In genomic region chr5:141494761-141495455, GRCh38 we compare ENCODE assay signal across 13 cellular contexts. TPM values are rescaled to one million over a fixed set of nuclear protein-coding genes. Genes with fewer than 3 reads are reported as not detected.
A peak's percentile ranks its signal among the peaks of the same experiment; 100 is the strongest.
DNase-seq lines count a peak whose midpoint lies in the region; ATAC-seq and TF ChIP-seq lines count a peak whose summit lies in the region.
"Had no signal": no experiment of that assay in that cellular context is flagged by ENCODE, and none has a peak within 500 bp of the region (broad histone marks: within the 10 kb centered on the region; RNA-seq: fewer than 3 reads in every experiment).

No MANE protein-coding gene starts in this region.

- TF ChIP-seq CTCF in ascending aorta (IDR thresholded peaks at IDR 0.05) (no peak), progenitor cell of endocrine pancreas (IDR thresholded peaks at IDR 0.05; ENCODE audit: unreplicated experiment) (no peak)

- H3K27ac Mint-ChIP-seq in progenitor cell of endocrine pancreas, result no peak overlapping the region
- H3K27ac Mint-ChIP-seq: T-helper 1 cell treated with Interleukin-12 subunit alpha and Interleukin-12 subunit beta and Interleukin-4 antibody, amounts not matched to agents 30 μg/mL and 1 μg/mL, for 36 hours had no signal

- H3K9me3 ChIP-seq in ES-I3 (ENCODE audit: control insufficient read depth, insufficient read depth, low read length) (no peaks in the 10 kb centered on the region), ascending aorta (no peaks in the 10 kb centered on the region), iPS-15b (ENCODE audit: control insufficient read depth, insufficient read depth, low read length) (no peaks in the 10 kb centered on the region)
- H3K9me3 ChIP-seq: mucosa of descending colon had no signal

- H3K27me3 ChIP-seq in ascending aorta, result no peaks in the 10 kb centered on the region
- peaks cover 42% of the 10 kb centered on the region for H3K27me3 ChIP-seq in iPS-15b (ENCODE audit: control insufficient read depth, insufficient read depth, low read length)

- peak overlapping the region; percentile 52 for H3K4me3 Mint-ChIP-seq in progenitor cell of endocrine pancreas (ENCODE audit: low read depth)
- H3K4me3 Mint-ChIP-seq: T-helper 1 cell treated with Interleukin-12 subunit alpha and Interleukin-12 subunit beta and Interleukin-4 antibody, amounts not matched to agents 30 μg/mL and 1 μg/mL, for 36 hours had no signal

- peaks cover 10% of the 10 kb centered on the region for H3K36me3 Mint-ChIP-seq in progenitor cell of endocrine pancreas (ENCODE audit: insufficient read depth)

- DNase-seq in ascending aorta (ENCODE audit: low spot score in 2 of 2), result peak in 1 of 2 donors; percentile 62
- no peak for DNase-seq in progenitor cell of endocrine pancreas (ENCODE audit: low spot score, unreplicated experiment)
- DNase-seq in kidney glomerular epithelial cell (lab: John Stamatoyannopoulos, UW), result no peak
- DNase-seq in DMS53 (lab: John Stamatoyannopoulos, UW), result no peak
- DNase-seq: activated CD4-positive, alpha-beta T cell treated with anti-CD3 and anti-CD28 coated beads, Interleukin-2, amount 50 U/mL, for 4 hours; dermis blood vessel endothelial cell; mucosa of descending colon; NCI-H1436 had no signal

- ATAC-seq in HG03520 (IDR thresholded peaks at IDR 0.05; ENCODE audit: unreplicated experiment) (no peak), HG03378 (IDR thresholded peaks at IDR 0.05; ENCODE audit: unreplicated experiment) (no peak)
- ATAC-seq: mucosa of descending colon had no signal

- peak overlapping the region; percentile 19 to 39 for H3K27ac ChIP-seq in ascending aorta

- no peaks in the 10 kb centered on the region for H3K9me3 Mint-ChIP-seq in progenitor cell of endocrine pancreas (ENCODE audit: low read depth)
- H3K9me3 Mint-ChIP-seq: T-helper 1 cell treated with Interleukin-12 subunit alpha and Interleukin-12 subunit beta and Interleukin-4 antibody, amounts not matched to agents 30 μg/mL and 1 μg/mL, for 36 hours had no signal

- H3K4me3 ChIP-seq in ascending aorta, result peak overlapping the region in 1 of 2 donors; percentile 20
- H3K4me3 ChIP-seq in iPS-15b (ENCODE audit: low read depth, low read length), result peak overlapping the region; percentile 62
- H3K4me3 ChIP-seq: mucosa of descending colon had no signal

- H3K9ac ChIP-seq in ES-I3 (ENCODE audit: low read depth, low read length), result peak overlapping the region; percentile 56
- H3K9ac ChIP-seq in iPS-15b (ENCODE audit: low read depth, low read length), result peak overlapping the region; percentile 24

- H3K36me3 ChIP-seq in ES-I3 (ENCODE audit: insufficient read depth, low read length) (no peaks in the 10 kb centered on the region), ascending aorta (peaks cover 7 to 31% of the 10 kb centered on the region in 2 donors), iPS-15b (ENCODE audit: control insufficient read depth, insufficient read depth, low read length) (no peaks in the 10 kb centered on the region)

- intact Hi-C loops in ascending aorta (cut with DNase I), result no loop called here

- H3K4me1 ChIP-seq in ES-I3 (ENCODE audit: insufficient read depth, low read length) (peaks cover 18% of the 10 kb centered on the region), ascending aorta (peaks cover 7% of the 10 kb centered on the region in 2 donors), iPS-15b (ENCODE audit: control insufficient read depth, insufficient read depth, low read length) (peaks cover 19% of the 10 kb centered on the region)

- peaks cover 10% of the 10 kb centered on the region for H3K4me1 Mint-ChIP-seq in progenitor cell of endocrine pancreas (ENCODE audit: low read depth)

- H3K27me3 Mint-ChIP-seq in progenitor cell of endocrine pancreas, result peaks cover 27% of the 10 kb centered on the region

RNA-seq across cellular contexts. Expression of gene PCDHGC5, which starts 6.0 kb away (rescaled TPM):
- total RNA-seq in ascending aorta (0.11 TPM), progenitor cell of endocrine pancreas (1.2 and 1.3 TPM in 2 replicates)

RNA-seq across cellular contexts. Expression of gene PCDHGC4, which starts 10.1 kb away (rescaled TPM):
- total RNA-seq in ascending aorta (59.3 TPM), progenitor cell of endocrine pancreas (3.0 and 3.8 TPM in 2 replicates)

RNA-seq across cellular contexts. Expression of gene PCDHGC3, which starts 19.1 kb away (rescaled TPM):
- 51.4 TPM for total RNA-seq in ascending aorta
- total RNA-seq in progenitor cell of endocrine pancreas, result 25.8 and 29.7 TPM in 2 replicates

Comparison
In these comparisons a context has a peak if more than half of its experiments do, and no peak if none do; other contexts are left out.
1. RNA of gene PCDHGC4, which starts 10.1 kb away (total RNA-seq): 59.3 TPM in ascending aorta (single experiment); 3.0 to 3.8 TPM in progenitor cell of endocrine pancreas; every median in the first group is over 10 times any median in the second.